ENCODE assay signal across 21 cellular contexts in the genomic region with DNA sequence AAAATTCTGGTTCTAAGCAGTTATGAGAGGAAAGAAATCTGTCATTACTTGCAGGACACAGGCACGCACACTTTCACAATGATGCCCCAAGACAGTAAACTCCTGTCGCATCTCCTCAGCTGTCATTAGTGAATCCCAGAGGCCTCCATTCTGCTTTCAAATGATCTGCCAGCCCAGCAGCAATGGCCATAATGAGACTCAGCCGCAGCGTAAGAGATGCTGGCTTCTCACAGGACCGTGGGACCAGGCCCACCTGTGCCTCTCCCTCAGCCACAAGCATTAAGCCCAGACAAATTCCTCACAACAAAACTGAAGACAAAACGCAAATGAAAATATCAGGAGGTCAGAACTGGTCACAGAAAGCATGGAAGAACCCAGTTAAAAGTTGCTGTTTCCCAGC.
DNase-seq lines count a peak whose midpoint lies in the region; ATAC-seq and TF ChIP-seq lines count a peak whose summit lies in the region.
"Had no signal": no experiment of that assay in that cellular context is flagged by ENCODE, and none has a peak within 500 bp of the region (broad histone marks: within the 10 kb centered on the region; RNA-seq: fewer than 3 reads in every experiment).

No MANE protein-coding gene starts in this region.

- peak overlapping the region; percentile 7; the same call in 1 of the 2 replicates for H3K27ac Mint-ChIP-seq in GM23338
- H3K27ac Mint-ChIP-seq in WTC11, result peak overlapping the region; percentile 54
- H3K27ac Mint-ChIP-seq in neural crest cell (ENCODE audit: unreplicated experiment), result peak overlapping the region; percentile 46
- H3K27ac Mint-ChIP-seq in progenitor cell of endocrine pancreas, result peak overlapping the region; percentile 30
- H3K27ac Mint-ChIP-seq: CD14-positive monocyte; CD4-positive, alpha-beta T cell; CD8-positive, alpha-beta memory T cell had no signal

- H2AFZ ChIP-seq in GM23338, result no peak overlapping the region

- TF ChIP-seq CTCF in GM23338 (conservative IDR thresholded peaks at IDR 0.05; ENCODE audit: low read depth in 2 of 2) (no peak), WTC11 (IDR thresholded peaks at IDR 0.05) (no peak), neural crest cell (conservative IDR thresholded peaks at IDR 0.05) (no peak), progenitor cell of endocrine pancreas (IDR thresholded peaks at IDR 0.05; ENCODE audit: unreplicated experiment) (no peak)

- H4K20me1 ChIP-seq in GM23338 (replicated peaks; ENCODE audit: insufficient read depth), result no peaks in the 10 kb centered on the region
- H4K20me1 ChIP-seq: BLaER1 treated with 17β-estradiol and CSF1 and Interleukin-3, amounts not matched to agents 10 nM and 100 nM had no signal

- intact Hi-C loops in Right ventricle myocardium superior (cut with DNase I), result no loop called here

- no peaks in the 10 kb centered on the region for H3K27me3 Mint-ChIP-seq in GM23338 (ENCODE audit: insufficient read depth, low read depth, poor library complexity)
- no peaks in the 10 kb centered on the region for H3K27me3 Mint-ChIP-seq in WTC11 (ENCODE audit: low read depth)
- no peaks in the 10 kb centered on the region for H3K27me3 Mint-ChIP-seq in neural crest cell (ENCODE audit: low read depth)
- no peaks in the 10 kb centered on the region for H3K27me3 Mint-ChIP-seq in progenitor cell of endocrine pancreas

- H3K27ac ChIP-seq in GM23338 (ENCODE audit: low read depth), result no peak overlapping the region
- H3K27ac ChIP-seq: A549; BLaER1 treated with 17β-estradiol and CSF1 and Interleukin-3, amounts not matched to agents 10 nM and 100 nM had no signal

- no peak for ATAC-seq in GM23338
- ATAC-seq in WTC11, result no peak
- no peak for ATAC-seq in Right ventricle myocardium superior (ENCODE audit: poor library complexity)
- ATAC-seq in HG03135 (IDR thresholded peaks at IDR 0.05; ENCODE audit: unreplicated experiment), result no peak
- ATAC-seq in HG02884 (IDR thresholded peaks at IDR 0.05; ENCODE audit: unreplicated experiment), result no peak
- ATAC-seq: A549 had no signal

- no peaks in the 10 kb centered on the region for H3K27me3 ChIP-seq in GM23338 (ENCODE audit: insufficient read depth)
- H3K27me3 ChIP-seq: BE2C; BLaER1 treated with 17β-estradiol and CSF1 and Interleukin-3, amounts not matched to agents 10 nM and 100 nM had no signal

- peaks cover 9% of the 10 kb centered on the region; the same call in 2 of the 3 replicates for H3K4me1 Mint-ChIP-seq in GM23338
- peaks cover 9% of the 10 kb centered on the region for H3K4me1 Mint-ChIP-seq in WTC11
- no peaks in the 10 kb centered on the region for H3K4me1 Mint-ChIP-seq in neural crest cell
- peaks cover 2% of the 10 kb centered on the region for H3K4me1 Mint-ChIP-seq in progenitor cell of endocrine pancreas (ENCODE audit: low read depth)
- H3K4me1 Mint-ChIP-seq: CD14-positive monocyte; CD8-positive, alpha-beta memory T cell had no signal

- CTCF ChIA-PET in WTC11 (lab: Charles Lee), result no interaction called here

- no peak for DNase-seq in GM23338 (ENCODE audit: low spot score)
- no peak for DNase-seq in WTC11 (ENCODE audit: low spot score)
- no peak for DNase-seq in neural crest cell (ENCODE audit: low read depth, low spot score)
- no peak for DNase-seq in progenitor cell of endocrine pancreas (ENCODE audit: low spot score, unreplicated experiment)
- no peak for DNase-seq in Right ventricle myocardium superior
- DNase-seq: 8988T; ACHN; AML-193; BE2C; Calu3; CD4-positive, alpha-beta T cell; CD8-positive, alpha-beta memory T cell; DMS53; DMS79 treated with DMSO at 0.1 percent for 48 hours; H7; HCEC 1CT had no signal

- H3K4me3 Mint-ChIP-seq in GM23338, result no peak overlapping the region
- H3K4me3 Mint-ChIP-seq in WTC11, result no peak overlapping the region
- H3K4me3 Mint-ChIP-seq in neural crest cell, result no peak overlapping the region
- no peak overlapping the region for H3K4me3 Mint-ChIP-seq in progenitor cell of endocrine pancreas (ENCODE audit: low read depth)
- H3K4me3 Mint-ChIP-seq: CD14-positive monocyte; CD4-positive, alpha-beta T cell; CD8-positive, alpha-beta memory T cell had no signal

- peaks cover 13% of the 10 kb centered on the region for H3K4me1 ChIP-seq in GM23338 (ENCODE audit: insufficient read depth)
- H3K4me1 ChIP-seq: A549; BE2C; BLaER1 treated with 17β-estradiol and CSF1 and Interleukin-3, amounts not matched to agents 10 nM and 100 nM had no signal

- no peaks in the 10 kb centered on the region for H3F3A ChIP-seq in GM23338 (replicated peaks; ENCODE audit: low read depth)

- no peak overlapping the region for H3K4me3 ChIP-seq in GM23338
- H3K4me3 ChIP-seq: A549; BLaER1 treated with 17β-estradiol and CSF1 and Interleukin-3, amounts not matched to agents 10 nM and 100 nM had no signal

- H3K79me2 ChIP-seq in GM23338 (replicated peaks; ENCODE audit: insufficient read depth), result no peaks in the 10 kb centered on the region

- H3K9me2 ChIP-seq in GM23338 (ENCODE audit: insufficient read depth), result peaks cover 5% of the 10 kb centered on the region; the same call in 1 of the 2 replicates

- H3K9me3 Mint-ChIP-seq in GM23338 (peaks cover 25% of the 10 kb centered on the region), WTC11 (peaks cover 43% of the 10 kb centered on the region), neural crest cell (peaks cover 17% of the 10 kb centered on the region), progenitor cell of endocrine pancreas (ENCODE audit: low read depth) (peaks cover 14% of the 10 kb centered on the region)

- H3K36me3 Mint-ChIP-seq in GM23338 (ENCODE audit: low read depth), result peaks cover 60% of the 10 kb centered on the region
- H3K36me3 Mint-ChIP-seq in WTC11, result peaks cover 35% of the 10 kb centered on the region
- peaks cover 29% of the 10 kb centered on the region for H3K36me3 Mint-ChIP-seq in neural crest cell (ENCODE audit: low read depth)
- peaks cover 6% of the 10 kb centered on the region for H3K36me3 Mint-ChIP-seq in progenitor cell of endocrine pancreas (ENCODE audit: insufficient read depth)
- H3K36me3 Mint-ChIP-seq: CD14-positive monocyte had no signal

- peaks cover 11% of the 10 kb centered on the region for H3K36me3 ChIP-seq in GM23338 (ENCODE audit: insufficient read depth)
- H3K36me3 ChIP-seq: BE2C had no signal

- H3K4me2 ChIP-seq in GM23338, result no peak overlapping the region
- H3K4me2 ChIP-seq: A549; BLaER1 treated with 17β-estradiol and CSF1 and Interleukin-3, amounts not matched to agents 10 nM and 100 nM had no signal

- POLR2A ChIA-PET in WTC11 (lab: Charles Lee), result no interaction called here

TF ChIP-seq in GM23338, 12 proteins besides CTCF, POLR2A, EP300 and RAD21 (continues in another document):
- TF ChIP-seq NANOG (IDR thresholded peaks at IDR 0.05; ENCODE audit: borderline replicate concordance) (no peak), POLR2AphosphoS5 (IDR thresholded peaks at IDR 0.05; ENCODE audit: low read depth) (no peak)

TF ChIP-seq in WTC11, 78 proteins besides CTCF, POLR2A, EP300 and RAD21:
- TF ChIP-seq JAZF1 (CRISPR knock-in tag; IDR thresholded peaks at IDR 0.05) (no peak), MYBL2 (CRISPR knock-in tag; IDR thresholded peaks at IDR 0.05) (no peak), NR3C1 (CRISPR knock-in tag; conservative IDR thresholded peaks at IDR 0.05; ENCODE audit: low read depth) (no peak), SMAD4 (CRISPR knock-in tag; IDR thresholded peaks at IDR 0.05) (no peak), GABPB1 (CRISPR knock-in tag; IDR thresholded peaks at IDR 0.05) (no peak), ATF2 (CRISPR knock-in tag; IDR thresholded peaks at IDR 0.05; ENCODE audit: borderline replicate concordance, low read depth) (no peak), IRF2 (CRISPR knock-in tag; IDR thresholded peaks at IDR 0.05; ENCODE audit: borderline replicate concordance, low read depth) (no peak), NFE2L1 (CRISPR knock-in tag; IDR thresholded peaks at IDR 0.05) (no peak)
- TF ChIP-seq, protein P1, sequence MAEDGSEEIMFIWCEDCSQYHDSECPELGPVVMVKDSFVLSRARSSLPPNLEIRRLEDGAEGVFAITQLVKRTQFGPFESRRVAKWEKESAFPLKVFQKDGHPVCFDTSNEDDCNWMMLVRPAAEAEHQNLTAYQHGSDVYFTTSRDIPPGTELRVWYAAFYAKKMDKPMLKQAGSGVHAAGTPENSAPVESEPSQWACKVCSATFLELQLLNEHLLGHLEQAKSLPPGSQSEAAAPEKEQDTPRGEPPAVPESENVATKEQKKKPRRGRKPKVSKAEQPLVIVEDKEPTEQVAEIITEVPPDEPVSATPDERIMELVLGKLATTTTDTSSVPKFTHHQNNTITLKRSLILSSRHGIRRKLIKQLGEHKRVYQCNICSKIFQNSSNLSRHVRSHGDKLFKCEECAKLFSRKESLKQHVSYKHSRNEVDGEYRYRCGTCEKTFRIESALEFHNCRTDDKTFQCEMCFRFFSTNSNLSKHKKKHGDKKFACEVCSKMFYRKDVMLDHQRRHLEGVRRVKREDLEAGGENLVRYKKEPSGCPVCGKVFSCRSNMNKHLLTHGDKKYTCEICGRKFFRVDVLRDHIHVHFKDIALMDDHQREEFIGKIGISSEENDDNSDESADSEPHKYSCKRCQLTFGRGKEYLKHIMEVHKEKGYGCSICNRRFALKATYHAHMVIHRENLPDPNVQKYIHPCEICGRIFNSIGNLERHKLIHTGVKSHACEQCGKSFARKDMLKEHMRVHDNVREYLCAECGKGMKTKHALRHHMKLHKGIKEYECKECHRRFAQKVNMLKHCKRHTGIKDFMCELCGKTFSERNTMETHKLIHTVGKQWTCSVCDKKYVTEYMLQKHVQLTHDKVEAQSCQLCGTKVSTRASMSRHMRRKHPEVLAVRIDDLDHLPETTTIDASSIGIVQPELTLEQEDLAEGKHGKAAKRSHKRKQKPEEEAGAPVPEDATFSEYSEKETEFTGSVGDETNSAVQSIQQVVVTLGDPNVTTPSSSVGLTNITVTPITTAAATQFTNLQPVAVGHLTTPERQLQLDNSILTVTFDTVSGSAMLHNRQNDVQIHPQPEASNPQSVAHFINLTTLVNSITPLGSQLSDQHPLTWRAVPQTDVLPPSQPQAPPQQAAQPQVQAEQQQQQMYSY (CRISPR knock-in tag; IDR thresholded peaks at IDR 0.05), result no peak
